In the genomic region with DNA sequence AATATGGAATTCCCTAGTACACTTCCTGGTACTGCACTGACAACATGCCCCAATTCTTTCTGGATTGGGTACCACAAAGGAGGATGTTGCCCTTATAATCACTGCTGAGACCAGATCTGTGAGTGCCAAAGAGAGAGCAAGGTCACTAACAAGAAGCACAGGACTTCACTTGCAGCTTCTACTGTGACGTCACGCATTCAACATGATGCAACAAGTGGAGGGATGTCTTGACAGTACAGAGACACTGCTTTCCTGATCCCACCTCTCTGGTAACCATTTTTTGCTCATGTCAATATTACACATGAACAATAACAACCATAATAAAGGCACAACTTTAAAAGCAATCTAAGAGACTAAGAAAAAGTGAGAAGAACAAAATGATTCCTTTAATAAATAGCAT, we compare ENCODE assay signal across 13 cellular contexts.
A peak's percentile ranks its signal among the peaks of the same experiment; 100 is the strongest.
DNase-seq lines count a peak whose midpoint lies in the region; ATAC-seq and TF ChIP-seq lines count a peak whose summit lies in the region.
"Had no signal": no experiment of that assay in that cellular context is flagged by ENCODE, and none has a peak within 500 bp of the region (broad histone marks: within the 10 kb centered on the region; RNA-seq: fewer than 3 reads in every experiment).

No MANE protein-coding gene starts in this region.

- H3K36me3 ChIP-seq in Caco-2 (ENCODE audit: control insufficient read depth, insufficient read depth, low read length), result no peaks in the 10 kb centered on the region; the same call in 1 of the 2 replicates
- no peaks in the 10 kb centered on the region for H3K36me3 ChIP-seq in IMR-90 (ENCODE audit: control insufficient read depth, insufficient read depth, low read length)
- no peaks in the 10 kb centered on the region for H3K36me3 ChIP-seq in endodermal cell (ENCODE audit: control insufficient read depth, insufficient read depth, low read length)
- peaks cover 0 to 2% of the 10 kb centered on the region in 2 experiments for H3K36me3 ChIP-seq in trophoblast cell (ENCODE audit: control insufficient read depth in 1 of 2, insufficient read depth in 2 of 2, low read length in 2 of 2)
- no peaks in the 10 kb centered on the region for H3K36me3 ChIP-seq in effector memory CD4-positive, alpha-beta T cell (ENCODE audit: control insufficient read depth, insufficient read depth, low read length)
- H3K36me3 ChIP-seq: BLaER1 treated with 17β-estradiol and CSF1 and Interleukin-3, amounts not matched to agents 10 nM and 100 nM had no signal

- ATAC-seq in IMR-90 (ENCODE audit: low read depth), result no peak
- ATAC-seq: GM23338 had no signal

- H3K23ac ChIP-seq in IMR-90 (ENCODE audit: low read depth, low read length) (no peak overlapping the region), trophoblast cell (ENCODE audit: low read length) (no peak overlapping the region)

- no peak overlapping the region for H2AFZ ChIP-seq in IMR-90 (replicated peaks; ENCODE audit: low read length, poor library complexity)
- H2AFZ ChIP-seq in trophoblast cell (ENCODE audit: insufficient read depth, low read length, poor library complexity), result no peak overlapping the region
- H2AFZ ChIP-seq: GM23338 had no signal

- H2BK20ac ChIP-seq in IMR-90 (ENCODE audit: low read depth, low read length), result no peak overlapping the region

- in situ Hi-C loops in IMR-90 (cut with MboI; ENCODE audit: low sequenced_read_pairs), result no loop called here

- intact Hi-C loops in Caco-2 (cut with micrococcal nuclease; ENCODE audit: unreplicated experiment), result loop anchor here (1.0 to 10.0 kb wide), 5 partner anchors 17 to 1942 kb away; no protein-coding TSS in a partner anchor
- intact Hi-C loops in IMR-90 (cut with micrococcal nuclease), result no loop called here

- H3K9me1 ChIP-seq in IMR-90 (ENCODE audit: insufficient read depth, low read length), result no peaks in the 10 kb centered on the region

- H4K20me1 ChIP-seq in IMR-90 (ENCODE audit: insufficient read depth, low read length), result no peaks in the 10 kb centered on the region
- H4K20me1 ChIP-seq: BLaER1 treated with 17β-estradiol and CSF1 and Interleukin-3, amounts not matched to agents 10 nM and 100 nM had no signal

- TF ChIP-seq RAD21 in IMR-90 (IDR thresholded peaks at IDR 0.05; ENCODE audit: low read length), result no peak

- no peak overlapping the region for H2BK15ac ChIP-seq in IMR-90 (ENCODE audit: low read depth, low read length)

- no peak for TF ChIP-seq POLR2A in IMR-90 (IDR thresholded peaks at IDR 0.05; ENCODE audit: low read depth, low read length)

- no peak overlapping the region for H2AK9ac ChIP-seq in IMR-90 (replicated peaks; ENCODE audit: low read depth, low read length, poor library complexity)

- no CpG with 5 or more reads among the region's 2 CpGs for WGBS in IMR-90 (ENCODE audit: extremely low coverage in 2 of 2, insufficient read length in 1 of 2), 2 experiments
- WGBS in endodermal cell (ENCODE audit: insufficient coverage in 1 of 2, insufficient read length in 1 of 2), 2 experiments, result 89 to 94% methylated on average over 2 of the region's 2 CpGs
- WGBS in trophoblast cell (ENCODE audit: extremely low coverage, insufficient coverage, insufficient read length), result no CpG with 5 or more reads among the region's 2 CpGs

- H3K36me3 Mint-ChIP-seq in Caco-2 (ENCODE audit: insufficient read depth, unreplicated experiment) (peaks cover 6% of the 10 kb centered on the region), endodermal cell (ENCODE audit: low read depth) (peaks cover 13% of the 10 kb centered on the region)

- BruUV-seq in Caco-2 (replicated peaks; lab: Mats Ljungman, UMichigan) (no TSS peak), IMR-90 (replicated peaks; lab: Mats Ljungman, UMichigan) (no TSS peak)

- H3K9me3 ChIP-seq in Caco-2, result peaks cover 38% of the 10 kb centered on the region
- peaks cover 2% of the 10 kb centered on the region; the same call in 1 of the 2 replicates for H3K9me3 ChIP-seq in IMR-90 (ENCODE audit: control insufficient read depth, insufficient read depth, low read length)
- peaks cover 29% of the 10 kb centered on the region for H3K9me3 ChIP-seq in endodermal cell (ENCODE audit: control insufficient read depth, low read length)
- peaks cover 7% of the 10 kb centered on the region for H3K9me3 ChIP-seq in trophoblast cell (ENCODE audit: insufficient read depth, low read depth, low read length)
- peaks cover 5% of the 10 kb centered on the region for H3K9me3 ChIP-seq in effector memory CD4-positive, alpha-beta T cell (ENCODE audit: control insufficient read depth, low read length)

- H2AK5ac ChIP-seq in IMR-90 (ENCODE audit: low read depth, low read length) (no peak overlapping the region), trophoblast cell (ENCODE audit: low read length) (no peak overlapping the region)

- DNase-seq in Caco-2 (peak in 1 of 2 experiments; percentile 34), IMR-90 (no peak), endodermal cell (no peak), trophoblast cell (peak; percentile 28 to 76), substantia nigra (lab: John Stamatoyannopoulos, UW) (no peak), NCI-H524 treated with DMSO at 0.1 percent for 48 hours (lab: John Stamatoyannopoulos, UW) (no peak)
- DNase-seq in effector memory CD4-positive, alpha-beta T cell, result no peak
- DNase-seq: ACHN; CD4-positive, alpha-beta T cell; H7; Karpas-422 had no signal

- H3K4me1 ChIP-seq in Caco-2 (peaks cover 29% of the 10 kb centered on the region), IMR-90 (ENCODE audit: control insufficient read depth, insufficient read depth, low read length) (peaks cover 2% of the 10 kb centered on the region; the same call in 1 of the 2 replicates), endodermal cell (ENCODE audit: control insufficient read depth, insufficient read depth, low read length) (peaks cover 9% of the 10 kb centered on the region), trophoblast cell (ENCODE audit: control insufficient read depth in 1 of 2, insufficient read depth in 2 of 2, low read length in 2 of 2) (no peaks in the 10 kb centered on the region)
- H3K4me1 ChIP-seq in effector memory CD4-positive, alpha-beta T cell (ENCODE audit: control insufficient read depth, insufficient read depth, low read length, poor library complexity, severe bottlenecking), result no peaks in the 10 kb centered on the region
- H3K4me1 ChIP-seq: BLaER1 treated with 17β-estradiol and CSF1 and Interleukin-3, amounts not matched to agents 10 nM and 100 nM had no signal

- H3K9me3 Mint-ChIP-seq in Caco-2 (ENCODE audit: unreplicated experiment) (peaks cover 35% of the 10 kb centered on the region), endodermal cell (peaks cover 33% of the 10 kb centered on the region)

- H3K27ac Mint-ChIP-seq in Caco-2 (ENCODE audit: unreplicated experiment) (peak overlapping the region; percentile 96), endodermal cell (peak overlapping the region; percentile 90)
- H3K27ac Mint-ChIP-seq: CD4-positive, alpha-beta T cell; GM23338 had no signal

- H2BK120ac ChIP-seq in IMR-90 (ENCODE audit: low read depth, low read length) (no peak overlapping the region), trophoblast cell (ENCODE audit: insufficient read depth, low read length, poor library complexity) (no peak overlapping the region)

- no peaks in the 10 kb centered on the region for H3K27me3 Mint-ChIP-seq in Caco-2 (ENCODE audit: insufficient read depth, unreplicated experiment)
- H3K27me3 Mint-ChIP-seq in endodermal cell (ENCODE audit: insufficient read depth), result no peaks in the 10 kb centered on the region
- H3K27me3 Mint-ChIP-seq: CD4-positive, alpha-beta T cell had no signal

- H3K79me1 ChIP-seq in IMR-90 (ENCODE audit: low read depth in 1 of 2, low read length in 2 of 2), result no peaks in the 10 kb centered on the region
- no peaks in the 10 kb centered on the region for H3K79me1 ChIP-seq in trophoblast cell (ENCODE audit: low read length)

- H3K4me3 Mint-ChIP-seq in Caco-2 (ENCODE audit: unreplicated experiment), result no peak overlapping the region
- no peak overlapping the region for H3K4me3 Mint-ChIP-seq in endodermal cell
- H3K4me3 Mint-ChIP-seq: CD4-positive, alpha-beta T cell; GM23338 had no signal

- no peak overlapping the region for H4K5ac ChIP-seq in IMR-90 (ENCODE audit: low read depth, low read length)

- H3K79me2 ChIP-seq in trophoblast cell (ENCODE audit: control insufficient read depth, insufficient read depth, low read length, poor library complexity), result no peaks in the 10 kb centered on the region

- no peak overlapping the region for H3K4me2 ChIP-seq in IMR-90 (ENCODE audit: low read depth, low read length)
- H3K4me2 ChIP-seq in trophoblast cell (ENCODE audit: low read length), result no peak overlapping the region
- H3K4me2 ChIP-seq: BLaER1 treated with 17β-estradiol and CSF1 and Interleukin-3, amounts not matched to agents 10 nM and 100 nM; GM23338 had no signal

- H3K4me3 ChIP-seq in Caco-2 (ENCODE audit: low read depth, low read length) (no peak overlapping the region), IMR-90 (ENCODE audit: insufficient read depth, low read depth, low read length) (no peak overlapping the region), endodermal cell (ENCODE audit: low read length) (no peak overlapping the region), trophoblast cell (ENCODE audit: low read depth, low read length) (no peak overlapping the region)
- no peak overlapping the region for H3K4me3 ChIP-seq in effector memory CD4-positive, alpha-beta T cell (ENCODE audit: insufficient read depth, low read depth, low read length, poor library complexity, severe bottlenecking)
- H3K4me3 ChIP-seq: BLaER1 treated with 17β-estradiol and CSF1 and Interleukin-3, amounts not matched to agents 10 nM and 100 nM; GM23338 had no signal

- H3K9ac ChIP-seq in IMR-90 (ENCODE audit: low read depth, low read length), result no peak overlapping the region
- no peak overlapping the region for H3K9ac ChIP-seq in endodermal cell (ENCODE audit: extremely low read depth, low read length, poor library complexity, severe bottlenecking)
- H3K9ac ChIP-seq in trophoblast cell (ENCODE audit: low read length), result no peak overlapping the region
- H3K9ac ChIP-seq: BLaER1 treated with 17β-estradiol and CSF1 and Interleukin-3, amounts not matched to agents 10 nM and 100 nM had no signal

- H4K12ac ChIP-seq in trophoblast cell (ENCODE audit: low read depth, low read length), result no peak overlapping the region

- no peak overlapping the region for H4K8ac ChIP-seq in IMR-90 (ENCODE audit: low read depth in 2 of 2, low read length in 2 of 2)
- no peak overlapping the region for H4K8ac ChIP-seq in trophoblast cell (ENCODE audit: low read depth, low read length)

- CTCF ChIA-PET in Caco-2 (lab: Charles Lee), result no interaction called here
- CTCF ChIA-PET in IMR-90 (lab: Yijun Ruan, JAX), result no interaction called here

- H3K27ac ChIP-seq in IMR-90 (ENCODE audit: insufficient read depth, low read length) (no peak overlapping the region), endodermal cell (ENCODE audit: low read depth, low read length) (no peak overlapping the region), trophoblast cell (ENCODE audit: low read depth, low read length) (no peak overlapping the region), substantia nigra (ENCODE audit: low read depth, low read length, poor library complexity, severe bottlenecking) (no peak overlapping the region)
- no peak overlapping the region for H3K27ac ChIP-seq in effector memory CD4-positive, alpha-beta T cell (ENCODE audit: insufficient read depth, low read length, poor library complexity, severe bottlenecking)
- H3K27ac ChIP-seq: BLaER1 treated with 17β-estradiol and CSF1 and Interleukin-3, amounts not matched to agents 10 nM and 100 nM had no signal

- H2BK5ac ChIP-seq in IMR-90 (ENCODE audit: low read depth, low read length, poor library complexity, severe bottlenecking) (no peak overlapping the region), trophoblast cell (ENCODE audit: low read depth, low read length, poor library complexity) (no peak overlapping the region)

- no peak overlapping the region; the same call in 1 of the 2 replicates for H3K18ac ChIP-seq in IMR-90 (ENCODE audit: low read depth, low read length)
- no peak overlapping the region for H3K18ac ChIP-seq in trophoblast cell (ENCODE audit: low read length)

- H3K56ac ChIP-seq in IMR-90 (ENCODE audit: extremely low read depth, insufficient read depth, low read length), result no peak overlapping the region

- no peak for TF ChIP-seq CTCF in Caco-2 (IDR thresholded peaks at IDR 0.05; ENCODE audit: insufficient read depth in 1 of 2, low read depth in 1 of 2, low read length in 1 of 2, severe bottlenecking in 1 of 2, unreplicated experiment in 1 of 2)
- no peak for TF ChIP-seq CTCF in IMR-90 (conservative IDR thresholded peaks at IDR 0.05; ENCODE audit: low read depth, low read length)
- TF ChIP-seq CTCF in endodermal cell (conservative IDR thresholded peaks at IDR 0.05), result no peak

- POLR2A ChIA-PET in Caco-2 (lab: Charles Lee) (no interaction called here), IMR-90 (lab: Charles Lee; ENCODE audit: unreplicated experiment) (no interaction called here)

- no peak overlapping the region for H3K4ac ChIP-seq in IMR-90 (ENCODE audit: low read depth, low read length)
- no peak overlapping the region for H3K4ac ChIP-seq in trophoblast cell (ENCODE audit: low read depth, low read length)

- no peak overlapping the region for H4K91ac ChIP-seq in IMR-90 (ENCODE audit: insufficient read depth, low read depth, low read length)
- no peak overlapping the region for H4K91ac ChIP-seq in trophoblast cell (ENCODE audit: low read depth, low read length)

- no peak overlapping the region for H3K14ac ChIP-seq in IMR-90 (replicated peaks; ENCODE audit: low read depth, low read length)
- H3K14ac ChIP-seq in trophoblast cell (ENCODE audit: low read length), result no peak overlapping the region

- H3K27me3 ChIP-seq in Caco-2 (replicated peaks; ENCODE audit: control insufficient read depth, insufficient read depth, low read length), result no peaks in the 10 kb centered on the region
- no peaks in the 10 kb centered on the region for H3K27me3 ChIP-seq in IMR-90 (ENCODE audit: control insufficient read depth, insufficient read depth, low read length)
- no peaks in the 10 kb centered on the region for H3K27me3 ChIP-seq in endodermal cell (ENCODE audit: control insufficient read depth, insufficient read depth, low read length, poor library complexity, severe bottlenecking)
- H3K27me3 ChIP-seq in trophoblast cell (ENCODE audit: insufficient read depth, low read length), result no peaks in the 10 kb centered on the region
- H3K27me3 ChIP-seq in effector memory CD4-positive, alpha-beta T cell (replicated peaks; ENCODE audit: control insufficient read depth, insufficient read depth, low read length, poor library complexity, severe bottlenecking), result no peaks in the 10 kb centered on the region
- H3K27me3 ChIP-seq: BLaER1 treated with 17β-estradiol and CSF1 and Interleukin-3, amounts not matched to agents 10 nM and 100 nM had no signal

- H3K4me1 Mint-ChIP-seq in Caco-2 (ENCODE audit: low read depth, unreplicated experiment) (peaks cover 16% of the 10 kb centered on the region), endodermal cell (peaks cover 26% of the 10 kb centered on the region)
- H3K4me1 Mint-ChIP-seq: GM23338 had no signal

- dilution Hi-C loops in IMR-90 (cut with HindIII; ENCODE audit: low sequenced_read_pairs, unreplicated experiment), result no loop called here

- no peak overlapping the region for H2BK12ac ChIP-seq in trophoblast cell (ENCODE audit: low read length)

Comparison
In these comparisons a context has a peak if more than half of its experiments do, and no peak if none do; other contexts are left out.
1. DNase-seq: peak in trophoblast cell (2 of 2); none in IMR-90 (single experiment), endodermal cell (single experiment), substantia nigra (0 of 49), effector memory CD4-positive, alpha-beta T cell (0 of 3) and NCI-H524 treated with DMSO at 0.1 percent for 48 hours (single experiment).